In genomic region chr20:38875170-38875993, GRCh38 we compare ENCODE assay signal across 1 cellular context.
TF ChIP-seq lines count a peak whose summit lies in the region.

No MANE protein-coding gene starts in this region.

TF ChIP-seq in K562, 482 proteins besides CTCF, POLR2A, EP300 and RAD21 (continued from another document):
- no peak for TF ChIP-seq AFF4 (CRISPR knock-in tag; IDR thresholded peaks at IDR 0.05)
- no peak for TF ChIP-seq GTF2A2 (tag; IDR thresholded peaks at IDR 0.05)
- TF ChIP-seq PCBP2 (IDR thresholded peaks at IDR 0.05; ENCODE audit: low read depth, low read length, poor library complexity, severe bottlenecking): no peak
- no peak for TF ChIP-seq JUND (IDR thresholded peaks at IDR 0.05; ENCODE audit: borderline replicate concordance, low read depth, low read length)
- no peak for TF ChIP-seq JUND (tag; IDR thresholded peaks at IDR 0.05; ENCODE audit: borderline replicate concordance, low read depth, low read length)
- no peak for TF ChIP-seq ZNF12 (CRISPR knock-in tag; IDR thresholded peaks at IDR 0.05)
- TF ChIP-seq TCF3 (CRISPR knock-in tag; IDR thresholded peaks at IDR 0.05): peak; percentile 41
- TF ChIP-seq ARID1B (IDR thresholded peaks at IDR 0.05): peak; percentile 23; the same call in 1 of the 2 replicates
- TF ChIP-seq MAFF (IDR thresholded peaks at IDR 0.05; ENCODE audit: low read length): no peak
- TF ChIP-seq ZKSCAN8 (CRISPR knock-in tag; IDR thresholded peaks at IDR 0.05): 0 out of 2 replicates have a peak, but pooled peaks have one; percentile 21
- TF ChIP-seq ZEB2 (IDR thresholded peaks at IDR 0.05): no peak
- no peak for TF ChIP-seq ZFP1 (CRISPR knock-in tag; IDR thresholded peaks at IDR 0.05)
- no peak for TF ChIP-seq ZNF764 (CRISPR knock-in tag; IDR thresholded peaks at IDR 0.05; ENCODE audit: low read depth)
- no peak for TF ChIP-seq NR2F6 (CRISPR knock-in tag; IDR thresholded peaks at IDR 0.05)
- no peak for TF ChIP-seq ELF4 (CRISPR knock-in tag; IDR thresholded peaks at IDR 0.05)
- TF ChIP-seq PATZ1 (CRISPR knock-in tag; IDR thresholded peaks at IDR 0.05; ENCODE audit: borderline replicate concordance): no peak
- TF ChIP-seq ARHGAP35 (IDR thresholded peaks at IDR 0.05; ENCODE audit: partially characterized antibody): no peak
- TF ChIP-seq GATA2 (CRISPR knock-in tag; IDR thresholded peaks at IDR 0.05): peak; percentile 27; the same call in 1 of the 2 replicates
- TF ChIP-seq SLC30A9 (CRISPR knock-in tag; IDR thresholded peaks at IDR 0.05): no peak
- TF ChIP-seq XRCC3 (IDR thresholded peaks at IDR 0.05): no peak
- TF ChIP-seq ZNF507 (tag; conservative IDR thresholded peaks at IDR 0.05): no peak
- no peak for TF ChIP-seq IFI16 (CRISPR knock-in tag; IDR thresholded peaks at IDR 0.05)
- no peak for TF ChIP-seq SP1 (CRISPR knock-in tag; IDR thresholded peaks at IDR 0.05)
- TF ChIP-seq RBM15 (IDR thresholded peaks at IDR 0.05; ENCODE audit: insufficient read depth, low read length): no peak
- TF ChIP-seq PHB (CRISPR knock-in tag; IDR thresholded peaks at IDR 0.05): no peak
- TF ChIP-seq ZBTB8A (IDR thresholded peaks at IDR 0.05; ENCODE audit: partially characterized antibody): no peak
- no peak for TF ChIP-seq HNRNPUL1 (IDR thresholded peaks at IDR 0.05; ENCODE audit: low read length)
- no peak for TF ChIP-seq ZNF584 (CRISPR knock-in tag; IDR thresholded peaks at IDR 0.05; ENCODE audit: low read depth)
- TF ChIP-seq GABPA (tag; conservative IDR thresholded peaks at IDR 0.05; ENCODE audit: low read depth): peak; percentile 21; the same call in 1 of the 2 replicates
- no peak for TF ChIP-seq PPARD (CRISPR knock-in tag; IDR thresholded peaks at IDR 0.05)
- no peak for TF ChIP-seq SNRNP70 (optimal IDR thresholded peaks at IDR 0.05; ENCODE audit: low read depth, low read length)
- TF ChIP-seq ZNF395 (CRISPR knock-in tag; IDR thresholded peaks at IDR 0.05): no peak
- no peak for TF ChIP-seq MEF2D (tag; conservative IDR thresholded peaks at IDR 0.05; ENCODE audit: low read depth)
- TF ChIP-seq CREB1 (IDR thresholded peaks at IDR 0.05): no peak
- no peak for TF ChIP-seq CREB1 (CRISPR knock-in tag; IDR thresholded peaks at IDR 0.05)
